In the genomic region with DNA sequence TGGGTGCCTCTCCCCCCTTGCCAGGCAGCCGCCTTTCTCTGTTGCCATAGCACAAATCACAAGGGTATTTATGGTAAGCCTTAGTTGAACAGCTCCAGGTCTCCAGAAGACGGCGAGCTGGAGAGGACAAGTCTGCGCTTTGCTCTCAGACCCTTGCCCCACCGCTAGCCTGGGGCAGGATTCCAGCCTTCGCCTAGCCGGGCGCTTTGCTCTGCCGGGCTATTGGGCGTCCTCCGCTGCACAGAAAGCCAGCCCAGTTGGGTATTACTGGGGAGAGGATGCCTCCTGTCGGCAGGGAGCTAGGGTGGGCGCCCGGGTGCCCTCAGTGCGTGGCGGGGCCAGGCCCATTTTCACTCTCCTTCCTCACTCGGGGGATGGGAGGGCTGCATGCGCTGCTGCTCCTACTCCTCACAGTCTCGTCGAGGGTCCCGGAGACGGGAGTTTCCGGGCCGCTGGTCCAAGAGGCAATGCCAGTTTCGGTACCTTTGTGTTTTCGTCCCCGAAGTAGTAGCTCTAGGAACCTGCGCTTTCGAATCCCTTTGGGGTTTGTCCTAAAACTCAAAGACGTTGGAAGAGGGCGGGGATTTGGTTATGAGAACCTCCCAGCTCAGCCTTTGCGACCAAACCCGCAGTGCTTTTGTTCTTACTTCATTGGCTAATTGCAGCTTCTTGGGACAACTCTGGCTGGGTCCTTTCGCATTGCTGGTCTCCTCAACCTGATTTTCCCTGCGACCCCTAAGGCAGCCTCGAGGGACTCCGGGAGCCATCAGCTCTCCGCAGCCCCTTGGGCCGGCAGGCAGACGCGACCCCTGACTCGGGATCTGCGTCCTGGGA, we compare ENCODE assay signal across 8 cellular contexts. TPM values are rescaled to one million over a fixed set of nuclear protein-coding genes. Genes with fewer than 3 reads are reported as not detected.
DNase-seq lines count a peak whose midpoint lies in the region; ATAC-seq and TF ChIP-seq lines count a peak whose summit lies in the region.

No MANE protein-coding gene starts in this region.

- H3K9me3 ChIP-seq in BE2C: no peaks in the 10 kb centered on the region
- no peaks in the 10 kb centered on the region for H3K9me3 ChIP-seq in WERI-Rb-1 (ENCODE audit: severe bottlenecking)
- H3K9me3 ChIP-seq in esophagus muscularis mucosa: no peaks in the 10 kb centered on the region
- no peaks in the 10 kb centered on the region for H3K9me3 ChIP-seq in neuron (ENCODE audit: low read length)

- TF ChIP-seq POLR2A in esophagus muscularis mucosa (IDR thresholded peaks at IDR 0.05; ENCODE audit: low read depth): no peak

- no peak for TF ChIP-seq EP300 in esophagus muscularis mucosa (IDR thresholded peaks at IDR 0.05)

- no peak overlapping the region for H3K27ac ChIP-seq in HL-60 (replicated peaks)
- no peak overlapping the region for H3K27ac ChIP-seq in WERI-Rb-1
- H3K27ac ChIP-seq in esophagus muscularis mucosa (replicated peaks in 1 of 4): no peak overlapping the region
- no peak overlapping the region for H3K27ac ChIP-seq in caudate nucleus (ENCODE audit: low read depth, low read length)

- WGBS in esophagus muscularis mucosa: 6% methylated on average over 20 of the region's 43 CpGs

- H3K27me3 ChIP-seq in BE2C: peaks cover 28% of the 10 kb centered on the region
- H3K27me3 ChIP-seq in HL-60 (ENCODE audit: insufficient read depth, poor library complexity, severe bottlenecking): peaks cover 12% of the 10 kb centered on the region
- peaks cover 24% of the 10 kb centered on the region for H3K27me3 ChIP-seq in WERI-Rb-1 (ENCODE audit: insufficient read depth, low read depth, severe bottlenecking)
- H3K27me3 ChIP-seq in esophagus muscularis mucosa: peaks cover 26 to 94% (median 77%) of the 10 kb centered on the region in 4 donors
- peaks cover 34% of the 10 kb centered on the region for H3K27me3 ChIP-seq in neuron (ENCODE audit: insufficient read depth, low read length)

- H2AFZ ChIP-seq in neuron (ENCODE audit: low read depth, low read length): peak overlapping the region; percentile 20

- H3K4me1 ChIP-seq in BE2C (no peaks in the 10 kb centered on the region), esophagus muscularis mucosa (peaks cover 33 to 48% (median 43%) of the 10 kb centered on the region in 4 donors), neuron (ENCODE audit: insufficient read depth, low read length) (peaks cover 22% of the 10 kb centered on the region)

- H3K36me3 ChIP-seq in BE2C: no peaks in the 10 kb centered on the region
- no peaks in the 10 kb centered on the region for H3K36me3 ChIP-seq in WERI-Rb-1
- H3K36me3 ChIP-seq in esophagus muscularis mucosa: no peaks in the 10 kb centered on the region
- no peaks in the 10 kb centered on the region for H3K36me3 ChIP-seq in neuron (ENCODE audit: insufficient read depth, low read length)

- peak overlapping the region; percentile 16 for H3K4me3 ChIP-seq in BE2C (ENCODE audit: low read depth, low read length)
- peak overlapping the region; percentile 60 for H3K4me3 ChIP-seq in HL-60 (replicated peaks; ENCODE audit: insufficient read depth, low read length)
- H3K4me3 ChIP-seq in WERI-Rb-1 (ENCODE audit: low read depth, low read length): peak overlapping the region; percentile 21
- peak overlapping the region in 3 of 4 donors; percentile 15 to 33 (median 22) for H3K4me3 ChIP-seq in esophagus muscularis mucosa
- peak overlapping the region; percentile 5 for H3K4me3 ChIP-seq in neuron (ENCODE audit: low read length)

- intact Hi-C loops in esophagus muscularis mucosa (cut with DNase I): loop anchor here (10.0 kb wide), 2 partner anchors 402 to 512 kb away; no protein-coding TSS in a partner anchor

- no peak for ATAC-seq in GM19455 (IDR thresholded peaks at IDR 0.05; ENCODE audit: unreplicated experiment)

- peak; percentile 61 for DNase-seq in BE2C
- DNase-seq in HL-60 (ENCODE audit: low read depth in 1 of 2, low spot score in 1 of 2): peak in 1 of 2 experiments; percentile 68
- peak; percentile 66 for DNase-seq in WERI-Rb-1
- no peak for DNase-seq in esophagus muscularis mucosa (ENCODE audit: extremely low spot score)
- DNase-seq in caudate nucleus (lab: John Stamatoyannopoulos, UW): no peak
- DNase-seq in activated gamma-delta T cell treated with Interleukin-2 at 50 U/mL for 16 hours: no peak

- TF ChIP-seq CTCF in BE2C (IDR thresholded peaks at IDR 0.05; ENCODE audit: low read depth, low read length) (peak; percentile 32), HL-60 (IDR thresholded peaks at IDR 0.05; ENCODE audit: insufficient read depth, low read length) (peak; percentile 33), WERI-Rb-1 (IDR thresholded peaks at IDR 0.05; ENCODE audit: low read depth, low read length) (peak; percentile 76), esophagus muscularis mucosa (IDR thresholded peaks at IDR 0.05) (peak in 2 of 3 experiments; percentile 8 to 22)

RNA-seq across cellular contexts. Expression of a gene that starts 3.6 kb away (rescaled TPM):
- not detected for polyA plus RNA-seq in BE2C (2012; ENCODE audit: insufficient read depth, insufficient read length, low read depth)
- not detected for total RNA-seq in esophagus muscularis mucosa

RNA-seq across cellular contexts. Expression of a gene that starts 21.0 kb away (rescaled TPM):
- 1.4 TPM for polyA plus RNA-seq in BE2C (2012; ENCODE audit: insufficient read depth, insufficient read length, low read depth)
- total RNA-seq in esophagus muscularis mucosa: under 1 TPM in 3 of 4 donors, not detected in 1; 0.17 to 0.83 (median 0.23) TPM

Comparison
In these comparisons a context has a peak if more than half of its experiments do, and no peak if none do; other contexts are left out.
1. DNase-seq: peak in BE2C (single experiment) and WERI-Rb-1 (single experiment); none in esophagus muscularis mucosa (single experiment), caudate nucleus (0 of 61) and activated gamma-delta T cell treated with Interleukin-2 at 50 U/mL for 16 hours (single experiment).
2. H3K4me3 ChIP-seq: peak in every context shown above with its lines; median percentile 60 in HL-60; 22 in esophagus muscularis mucosa; 21 in WERI-Rb-1; 16 in BE2C; 5 in neuron.
3. CTCF ChIP-seq: peak in every context shown above with its lines; median percentile 76 in WERI-Rb-1; 33 in HL-60; 32 in BE2C; 15 in esophagus muscularis mucosa.